ENCODE assay signal across 8 cellular contexts in genomic region chr22:28773461-28773867, GRCh38. TPM values are rescaled to one million over a fixed set of nuclear protein-coding genes. Genes with fewer than 3 reads are reported as not detected.
DNase-seq lines count a peak whose midpoint lies in the region; ATAC-seq and TF ChIP-seq lines count a peak whose summit lies in the region.

No MANE protein-coding gene starts in this region.

- no peak for TF ChIP-seq POLR2A in thyroid gland (IDR thresholded peaks at IDR 0.05)

- intact Hi-C loops in ascending aorta (cut with DNase I) (loop anchor here (1.0 to 10.0 kb wide), 3 partner anchors 27 to 99 kb away; partner anchors contain the start of genes TTC28 and XBP1), thyroid gland (cut with DNase I) (no loop called here)

- peak; percentile 41 for DNase-seq in BJ (ENCODE audit: low read depth)
- DNase-seq in HL-60 (ENCODE audit: low read depth in 1 of 2, low spot score in 1 of 2), result no peak
- DNase-seq in ascending aorta (ENCODE audit: low spot score in 2 of 2), result no peak
- DNase-seq in thyroid gland, result no peak
- no peak for DNase-seq in omental fat pad (ENCODE audit: low spot score)
- DNase-seq in NCI-H1436 (lab: John Stamatoyannopoulos, UW), result no peak

- POLR2A ChIA-PET in BJ (lab: Charles Lee), result interaction anchor here (1.5 kb wide), 1 partner anchor 27 kb away, joined by 3 read pairs; the partner anchor contains the start of gene XBP1

- H3K4me1 ChIP-seq in ascending aorta, result peaks cover 3 to 10% of the 10 kb centered on the region in 2 donors
- H3K4me1 ChIP-seq in thyroid gland, result peaks cover 5 to 13% of the 10 kb centered on the region in 2 donors

- WGBS in thyroid gland, 2 donors, result 1% methylated on average over 10 of the region's 10 CpGs

- CTCF ChIA-PET in BJ (lab: Yijun Ruan, JAX), result interaction anchor here (0.7 to 1.9 kb wide), 5 partner anchors 11 to 754 kb away, joined by 3 to 6 read pairs (median 4); no protein-coding TSS in a partner anchor

- H3K9me3 ChIP-seq in ascending aorta (no peaks in the 10 kb centered on the region), thyroid gland (no peaks in the 10 kb centered on the region)

- H3K4me3 ChIP-seq in BJ (ENCODE audit: low read depth, low read length) (peak overlapping the region; percentile 65), HL-60 (replicated peaks; ENCODE audit: insufficient read depth, low read length) (peak overlapping the region; percentile 68), ascending aorta (peak overlapping the region; percentile 90), thyroid gland (replicated peaks in 1 of 3) (peak overlapping the region; percentile 41 to 84 (median 60))

- TF ChIP-seq CTCF in BJ (IDR thresholded peaks at IDR 0.05; ENCODE audit: insufficient read depth, low read depth, low read length), result no peak
- TF ChIP-seq CTCF in HL-60 (IDR thresholded peaks at IDR 0.05; ENCODE audit: insufficient read depth, low read length), result no peak
- no peak for TF ChIP-seq CTCF in ascending aorta (IDR thresholded peaks at IDR 0.05)
- TF ChIP-seq CTCF in thyroid gland (IDR thresholded peaks at IDR 0.05), result no peak
- no peak for TF ChIP-seq CTCF in omental fat pad (IDR thresholded peaks at IDR 0.05)

- H3K27ac ChIP-seq in HL-60 (replicated peaks), result peak overlapping the region; percentile 43
- H3K27ac ChIP-seq in ascending aorta, result peak overlapping the region; percentile 95 to 98
- peak overlapping the region; percentile 99 for H3K27ac ChIP-seq in layer of hippocampus (ENCODE audit: low read depth, low read length)
- H3K27ac ChIP-seq in thyroid gland, result peak overlapping the region; percentile 61 to 100 (median 99)

- no peaks in the 10 kb centered on the region for H3K27me3 ChIP-seq in BJ (ENCODE audit: control insufficient read depth, insufficient read depth, low read length)
- no peaks in the 10 kb centered on the region for H3K27me3 ChIP-seq in HL-60 (ENCODE audit: insufficient read depth, poor library complexity, severe bottlenecking)
- no peaks in the 10 kb centered on the region for H3K27me3 ChIP-seq in ascending aorta
- H3K27me3 ChIP-seq in layer of hippocampus (ENCODE audit: control insufficient read depth, insufficient read depth, low read length), result no peaks in the 10 kb centered on the region
- H3K27me3 ChIP-seq in thyroid gland, result no peaks in the 10 kb centered on the region

- ATAC-seq in GM19438 (IDR thresholded peaks at IDR 0.05; ENCODE audit: low read depth, unreplicated experiment) (peak; percentile 31), omental fat pad (ENCODE audit: low FRiP score) (no peak)

- H3K36me3 ChIP-seq in BJ (ENCODE audit: control insufficient read depth, insufficient read depth, low read length) (peaks cover 4% of the 10 kb centered on the region; the same call in 1 of the 2 replicates), ascending aorta (peaks cover 7 to 28% of the 10 kb centered on the region in 2 donors), thyroid gland (peaks cover 0 to 3% of the 10 kb centered on the region in 2 donors)

RNA-seq across cellular contexts. Expression of gene CCDC117, which starts 1.0 kb away (rescaled TPM):
- 4.5 and 11.5 TPM in 2 replicates for polyA plus RNA-seq in BJ (2011; rRNA removed)
- 7.0 and 10.5 TPM in 2 replicates for polyA minus RNA-seq in BJ (2011; rRNA and poly(A)+ RNA removed)
- total RNA-seq in ascending aorta, result 10.7 TPM
- total RNA-seq in thyroid gland, result 10 to 100 TPM; 21.2 to 40.2 (median 26.5) TPM
- 10 to 100 TPM; 10.1 to 22.9 (median 18.2) TPM for total RNA-seq in omental fat pad

RNA-seq across cellular contexts. Expression of gene XBP1, which starts 26.9 kb away (rescaled TPM):
- 223 and 252 TPM in 2 replicates for polyA plus RNA-seq in BJ (2011; rRNA removed)
- 165 and 274 TPM in 2 replicates for polyA minus RNA-seq in BJ (2011; rRNA and poly(A)+ RNA removed)
- 158 TPM for total RNA-seq in ascending aorta
- 100 to 1,000 TPM; 301 to 513 (median 421) TPM for total RNA-seq in thyroid gland
- 100 to 1,000 TPM; 208 to 343 (median 245) TPM for total RNA-seq in omental fat pad

RNA-seq across cellular contexts. Expression of gene HSCB, which starts 31.6 kb away (rescaled TPM):
- polyA plus RNA-seq in BJ (2011; rRNA removed), result 12.7 and 20.8 TPM in 2 replicates
- polyA minus RNA-seq in BJ (2011; rRNA and poly(A)+ RNA removed), result 2.6 and 6.4 TPM in 2 replicates
- total RNA-seq in ascending aorta (0.85 TPM), thyroid gland (10 to 100 TPM; 10.7 to 30.6 (median 25.6) TPM), omental fat pad (10 to 100 TPM in 3 of 4 donors, 1 to 10 TPM in 1; 9.5 to 21.0 (median 14.8) TPM)

RNA-seq across cellular contexts. Expression of gene CHEK2, which starts 31.8 kb away (rescaled TPM):
- 9.4 and 15.9 TPM in 2 replicates for polyA plus RNA-seq in BJ (2011; rRNA removed)
- 10.3 and 10.8 TPM in 2 replicates for polyA minus RNA-seq in BJ (2011; rRNA and poly(A)+ RNA removed)
- total RNA-seq in ascending aorta (1.3 TPM), thyroid gland (10 to 100 TPM in 2 of 4 donors, 1 to 10 TPM in 2; 7.1 to 16.0 (median 9.4) TPM), omental fat pad (1 to 10 TPM; 2.9 to 7.4 (median 4.7) TPM)

Comparison
In these comparisons a context has a peak if more than half of its experiments do, and no peak if none do; other contexts are left out.
1. H3K27ac ChIP-seq: peak in every context shown above with its lines; median percentile 99 in layer of hippocampus; 99 in thyroid gland; 96 in ascending aorta; 43 in HL-60.